In genomic region chr1:30872033-30872947, GRCh38 we compare ENCODE assay signal across 15 cellular contexts. TPM values are rescaled to one million over a fixed set of nuclear protein-coding genes. Genes with fewer than 3 reads are reported as not detected.
A peak's percentile ranks its signal among the peaks of the same experiment; 100 is the strongest.
DNase-seq lines count a peak whose midpoint lies in the region; ATAC-seq and TF ChIP-seq lines count a peak whose summit lies in the region.
"Had no signal": no experiment of that assay in that cellular context is flagged by ENCODE, and none has a peak within 500 bp of the region (broad histone marks: within the 10 kb centered on the region; RNA-seq: fewer than 3 reads in every experiment).

No MANE protein-coding gene starts in this region.

- in situ Hi-C loops in GM13976 (cut with MboI; ENCODE audit: low sequenced_read_pairs, unreplicated experiment) = no loop called here

- H2BK12ac ChIP-seq in H9 (ENCODE audit: insufficient read length, low read depth, low read length) = no peak overlapping the region

- no peak overlapping the region for H3K9ac ChIP-seq in H9 (ENCODE audit: extremely low read depth, insufficient read length, low read length)

- ATAC-seq in GM19463 (IDR thresholded peaks at IDR 0.05; ENCODE audit: unreplicated experiment) = no peak
- ATAC-seq: natural killer cell; stimulated activated naive CD8-positive, alpha-beta T cell treated with anti-CD3 and anti-CD28 coated beads, Interleukin-15, Interleukin-2, amounts not matched to agents 100 U/mL and 50 U/mL, for 24 hours had no signal

- no peak overlapping the region for H3K4ac ChIP-seq in H9 (ENCODE audit: low read depth, low read length)

- H3T11ph ChIP-seq in H9 (ENCODE audit: low read length) = no peak overlapping the region

- H2AK5ac ChIP-seq in H9 (ENCODE audit: insufficient read length, low read length) = no peak overlapping the region

- no peaks in the 10 kb centered on the region for H3K9me3 Mint-ChIP-seq in H9
- H3K9me3 Mint-ChIP-seq in neural crest cell = no peaks in the 10 kb centered on the region
- H3K9me3 Mint-ChIP-seq: natural killer cell had no signal

- H3K14ac ChIP-seq in H9 (ENCODE audit: insufficient read depth, low read length) = no peak overlapping the region

- no peak overlapping the region for H4K8ac ChIP-seq in H9 (replicated peaks; ENCODE audit: insufficient read length, low read depth, low read length)

- H3K4me2 ChIP-seq in H9 (ENCODE audit: insufficient read depth, insufficient read length, low read length) (no peak overlapping the region), OCI-LY7 (ENCODE audit: low read length) (no peak overlapping the region)

- H3K79me2 ChIP-seq in H9 (ENCODE audit: insufficient read depth, low read length) = no peaks in the 10 kb centered on the region
- H3K79me2 ChIP-seq in OCI-LY7 (ENCODE audit: insufficient read depth, low read depth, low read length) = no peaks in the 10 kb centered on the region

- no peak overlapping the region for H4K5ac ChIP-seq in H9 (ENCODE audit: insufficient read length, low read depth, low read length)

- intact Hi-C loops in OCI-LY7 (cut with micrococcal nuclease; ENCODE audit: unreplicated experiment) = no loop called here

- H3K9me3 ChIP-seq in H9 (ENCODE audit: control insufficient read depth, low read depth, low read length) = peaks cover 14% of the 10 kb centered on the region
- no peaks in the 10 kb centered on the region for H3K9me3 ChIP-seq in OCI-LY7 (ENCODE audit: low read length)
- H3K9me3 ChIP-seq: vagina had no signal

- H3K4me3 Mint-ChIP-seq in H9 (no peak overlapping the region; a peak in 1 of 5 replicates), neural crest cell (no peak overlapping the region)
- H3K4me3 Mint-ChIP-seq: natural killer cell had no signal

- H3K23ac ChIP-seq in H9 (ENCODE audit: insufficient read length, low read depth, low read length) = no peak overlapping the region

- POLR2A ChIA-PET in OCI-LY7 (lab: Charles Lee) = no interaction called here

- no TSS peak for BruUV-seq in OCI-LY7 (replicated peaks; lab: Mats Ljungman, UMichigan)

- H2BK5ac ChIP-seq in H9 (ENCODE audit: insufficient read length, low read length) = no peak overlapping the region

- no peaks in the 10 kb centered on the region for H3K4me1 ChIP-seq in H9 (ENCODE audit: insufficient read depth, low read length)
- H3K4me1 ChIP-seq in OCI-LY7 (ENCODE audit: insufficient read depth, low read length, poor library complexity, severe bottlenecking) = no peaks in the 10 kb centered on the region

- no peak overlapping the region for H2BK120ac ChIP-seq in H9 (ENCODE audit: low read depth, low read length, poor library complexity, severe bottlenecking)

- no peaks in the 10 kb centered on the region for H3K27me3 Mint-ChIP-seq in H9 (ENCODE audit: low read depth)
- no peaks in the 10 kb centered on the region for H3K27me3 Mint-ChIP-seq in neural crest cell (ENCODE audit: low read depth)

- H3K36me3 Mint-ChIP-seq in H9 (ENCODE audit: insufficient read depth in 1 of 3, low read depth in 3 of 3) = peaks cover 4 to 9% (median 5%) of the 10 kb centered on the region in 3 experiments; a peak in 6 of 7 replicates
- peaks cover 6% of the 10 kb centered on the region for H3K36me3 Mint-ChIP-seq in neural crest cell (ENCODE audit: low read depth)
- H3K36me3 Mint-ChIP-seq: natural killer cell had no signal

- H4K20me1 ChIP-seq in H9 (ENCODE audit: control insufficient read depth, insufficient read depth, insufficient read length) (no peaks in the 10 kb centered on the region), OCI-LY7 (ENCODE audit: insufficient read depth, low read length) (no peaks in the 10 kb centered on the region)

- no peaks in the 10 kb centered on the region for H3K9me2 ChIP-seq in OCI-LY7 (ENCODE audit: insufficient read depth, low read length)

- H2BK15ac ChIP-seq in H9 (ENCODE audit: low read depth, low read length) = no peak overlapping the region

- H4K91ac ChIP-seq in H9 (ENCODE audit: insufficient read length, low read depth, low read length) = no peak overlapping the region

- no peaks in the 10 kb centered on the region for H3K23me2 ChIP-seq in H9 (ENCODE audit: insufficient read length, low read depth, low read length, poor library complexity, severe bottlenecking)

- no peaks in the 10 kb centered on the region for H3K36me3 ChIP-seq in OCI-LY7 (ENCODE audit: insufficient read depth, low read length)

- H3K4me1 Mint-ChIP-seq in H9 (peaks cover 17 to 19% of the 10 kb centered on the region in 2 experiments), neural crest cell (peaks cover 16% of the 10 kb centered on the region)

- no peak overlapping the region for H3K56ac ChIP-seq in H9 (ENCODE audit: insufficient read length, low read depth, low read length)

- DNase-seq in H9 (no peak), OCI-LY7 (ENCODE audit: low spot score) (peak; percentile 28), coronary artery (ENCODE audit: low spot score) (no peak), neural crest cell (ENCODE audit: low read depth, low spot score) (no peak), caudate nucleus (lab: John Stamatoyannopoulos, UW) (no peak), GM13976 (ENCODE audit: low spot score) (no peak), NCI-H524 treated with DMSO at 0.1 percent for 48 hours (lab: John Stamatoyannopoulos, UW) (no peak)
- DNase-seq: activated CD4-positive, alpha-beta T cell treated with anti-CD3 and anti-CD28 coated beads for 1 hour; MM.1S; natural killer cell; stimulated activated CD4-positive, alpha-beta T cell treated with anti-CD3 and anti-CD28 coated beads, Interleukin-12 subunit alpha, Interleukin-12 subunit beta, amount 100 ng/mL, for 4 hours; stimulated activated naive CD8-positive, alpha-beta T cell treated with anti-CD3 and anti-CD28 coated beads, Interleukin-15, Interleukin-2, amounts not matched to agents 100 U/mL and 50 U/mL, for 24 hours; T-helper 2 cell had no signal

- H2AFZ ChIP-seq in H9 (ENCODE audit: low read length) (no peak overlapping the region), OCI-LY7 (ENCODE audit: low read length) (no peak overlapping the region)

- H3K27ac ChIP-seq in H9 (ENCODE audit: insufficient read length, low read depth, low read length) (no peak overlapping the region), OCI-LY7 (ENCODE audit: low read depth, low read length, poor library complexity, severe bottlenecking) (no peak overlapping the region), coronary artery (no peak overlapping the region), caudate nucleus (ENCODE audit: low read depth, low read length) (no peak overlapping the region)
- H3K27ac ChIP-seq: vagina had no signal

- no CpG with 5 or more reads among the region's 9 CpGs for WGBS in H9 (ENCODE audit: extremely low coverage, insufficient read length, low lambda C conversion rate)

- CTCF ChIA-PET in OCI-LY7 (lab: Charles Lee; ENCODE audit: unreplicated experiment) = no interaction called here

- H2BK20ac ChIP-seq in H9 (ENCODE audit: low read depth, low read length, poor library complexity, severe bottlenecking) = no peak overlapping the region

- no peak for TF ChIP-seq CTCF in H9 (conservative IDR thresholded peaks at IDR 0.05)
- no peak for TF ChIP-seq CTCF in OCI-LY7 (conservative IDR thresholded peaks at IDR 0.05; ENCODE audit: low read length)
- TF ChIP-seq CTCF in coronary artery (IDR thresholded peaks at IDR 0.05) = no peak
- no peak for TF ChIP-seq CTCF in neural crest cell (conservative IDR thresholded peaks at IDR 0.05)
- no peak for TF ChIP-seq CTCF in GM13976 (IDR thresholded peaks at IDR 0.05; ENCODE audit: borderline replicate concordance, control extremely low read depth, extremely low read depth, insufficient read depth, missing control alignments)

- no peak overlapping the region for H3K18ac ChIP-seq in H9 (ENCODE audit: insufficient read length, low read depth, low read length)

- no peak overlapping the region for H3K4me3 ChIP-seq in OCI-LY7 (ENCODE audit: low read depth, low read length, poor library complexity, severe bottlenecking)
- peak overlapping the region; percentile 18 for H3K4me3 ChIP-seq in coronary artery
- H3K4me3 ChIP-seq: vagina had no signal

- H3K79me1 ChIP-seq in H9 (ENCODE audit: insufficient read depth, low read depth, low read length, poor library complexity, severe bottlenecking) = no peaks in the 10 kb centered on the region

- no peaks in the 10 kb centered on the region for H3K27me3 ChIP-seq in H9 (ENCODE audit: insufficient read depth, low read length)
- H3K27me3 ChIP-seq: vagina had no signal

- peak overlapping the region; percentile 1 to 38 (median 23); a peak in 2 of 7 replicates for H3K27ac Mint-ChIP-seq in H9
- H3K27ac Mint-ChIP-seq in neural crest cell (ENCODE audit: unreplicated experiment) = peak overlapping the region; percentile 36
- H3K27ac Mint-ChIP-seq: natural killer cell had no signal

RNA-seq across cellular contexts. Expression of gene SDC3, which starts 36.3 kb away (rescaled TPM):
- total RNA-seq in H9 (2021) = 24.2 and 25.9 TPM in 2 replicates
- not detected in 2 replicates for total RNA-seq in OCI-LY7 (2014; rRNA removed; shearing (Covaris generic))
- 0.50 TPM in 1 of 2 replicates, not detected in the other for total RNA-seq in OCI-LY7 (2022)
- 116 and 129 TPM in 2 replicates for total RNA-seq in neural crest cell

Comparison
In these comparisons a context has a peak if more than half of its experiments do, and no peak if none do; other contexts are left out.
1. RNA of gene SDC3, which starts 36.3 kb away (total RNA-seq): 116 to 129 TPM in neural crest cell and 24.2 to 25.9 TPM in H9; 0.50 TPM in OCI-LY7; every median in the first group is over 10 times any median in the second.